ENCODE assay signal across 8 cellular contexts in genomic region chr22:20020533-20021195, GRCh38. TPM values are rescaled to one million over a fixed set of nuclear protein-coding genes. Genes with fewer than 3 reads are reported as not detected.
A peak's percentile ranks its signal among the peaks of the same experiment; 100 is the strongest.
DNase-seq lines count a peak whose midpoint lies in the region; ATAC-seq, FAIRE-seq and TF ChIP-seq lines count a peak whose summit lies in the region.

TANGO2 (plus strand) TSS chr22:20021110; CDS start chr22:20036799, 15,689 bp downstream.

- H3K36me3 ChIP-seq in astrocyte (ENCODE audit: insufficient read depth, low read length) (no peaks in the 10 kb centered on the region), hepatocyte (replicated peaks; ENCODE audit: insufficient read depth, low read depth) (no peaks in the 10 kb centered on the region)

- H3K27ac ChIP-seq in astrocyte (ENCODE audit: low read depth, low read length) (peak within 1 kb of the TSS; percentile 61), hepatocyte (peak within 1 kb of the TSS; percentile 69)

- no peak for FAIRE-seq in astrocyte (lab: Jason Lieb, UNC)

- H3K4me2 ChIP-seq in astrocyte (ENCODE audit: low read length) (peak within 1 kb of the TSS; percentile 93), hepatocyte (peak within 1 kb of the TSS; percentile 97)

- H3K4me1 ChIP-seq in astrocyte (ENCODE audit: insufficient read depth, low read length) (peaks cover 20% of the 10 kb centered on the region), hepatocyte (ENCODE audit: insufficient read depth) (peaks cover 16% of the 10 kb centered on the region)

- H3K9me2 ChIP-seq in hepatocyte (replicated peaks; ENCODE audit: insufficient read depth), result no peaks in the 10 kb centered on the region

- ATAC-seq in HG02943 (IDR thresholded peaks at IDR 0.05; ENCODE audit: low read depth, unreplicated experiment) (peak; percentile 58), GM18870 (IDR thresholded peaks at IDR 0.05; ENCODE audit: unreplicated experiment) (no peak)

- H3K27ac Mint-ChIP-seq in astrocyte (ENCODE audit: unreplicated experiment), result peak within 1 kb of the TSS; percentile 81

- H4K20me1 ChIP-seq in astrocyte (ENCODE audit: insufficient read depth, low read length) (peaks cover 38% of the 10 kb centered on the region), hepatocyte (ENCODE audit: insufficient read depth, poor library complexity, severe bottlenecking) (peaks cover 2% of the 10 kb centered on the region)

- DNase-seq in NCI-H2081 (lab: John Stamatoyannopoulos, UW), result peak; percentile 82 to 85
- DNase-seq in T-helper 9 cell, result peak; percentile 91
- peak; percentile 73 for DNase-seq in astrocyte (ENCODE audit: low read depth)
- peak; percentile 97 for DNase-seq in hepatocyte (ENCODE audit: low spot score)
- DNase-seq in retinal pigment epithelial cell (ENCODE audit: low read depth), result no peak

- TF ChIP-seq CTCF in astrocyte (IDR thresholded peaks at IDR 0.05; ENCODE audit: insufficient read depth, low read depth, low read length), result no peak
- no peak for TF ChIP-seq CTCF in hepatocyte (IDR thresholded peaks at IDR 0.05; ENCODE audit: poor library complexity)
- TF ChIP-seq CTCF in retinal pigment epithelial cell (conservative IDR thresholded peaks at IDR 0.05; ENCODE audit: low read depth, low read length), result no peak

- no peaks in the 10 kb centered on the region for H3K9me3 Mint-ChIP-seq in astrocyte (ENCODE audit: unreplicated experiment)

- H3K27me3 ChIP-seq in astrocyte (ENCODE audit: insufficient read depth, low read length) (peaks cover 7% of the 10 kb centered on the region), hepatocyte (peaks cover 26% of the 10 kb centered on the region)

- peaks cover 31% of the 10 kb centered on the region for H3K27me3 Mint-ChIP-seq in astrocyte (ENCODE audit: low read depth, unreplicated experiment)

- H3K4me3 Mint-ChIP-seq in astrocyte (ENCODE audit: unreplicated experiment), result peak within 1 kb of the TSS; percentile 91

- H3K9me3 ChIP-seq in astrocyte (ENCODE audit: insufficient read depth, low read depth, low read length) (no peaks in the 10 kb centered on the region), hepatocyte (ENCODE audit: low read depth) (no peaks in the 10 kb centered on the region)

- H2AFZ ChIP-seq in astrocyte (ENCODE audit: low read depth, low read length) (peak within 1 kb of the TSS; percentile 95), hepatocyte (peak within 1 kb of the TSS; percentile 98)

- H3K9ac ChIP-seq in astrocyte (ENCODE audit: low read length), result peak within 1 kb of the TSS; percentile 91

- TF ChIP-seq POLR2A in GM15510 (IDR thresholded peaks at IDR 0.05; ENCODE audit: borderline replicate concordance, extremely low read depth, insufficient read length), result peak; percentile 83

- H3K4me3 ChIP-seq in astrocyte (ENCODE audit: insufficient read depth, low read depth, low read length), result peak within 1 kb of the TSS; percentile 85
- H3K4me3 ChIP-seq in hepatocyte, result peak within 1 kb of the TSS; percentile 91
- H3K4me3 ChIP-seq in retinal pigment epithelial cell (ENCODE audit: low read length), result peak within 1 kb of the TSS; percentile 89

- H3K79me2 ChIP-seq in astrocyte (ENCODE audit: insufficient read depth, low read length) (peaks cover 33% of the 10 kb centered on the region), hepatocyte (peaks cover 21% of the 10 kb centered on the region)

- H3K4me1 Mint-ChIP-seq in astrocyte (ENCODE audit: low read depth, unreplicated experiment), result peaks cover 2% of the 10 kb centered on the region

- 1% methylated on average over 56 of the region's 61 CpGs for WGBS in hepatocyte (ENCODE audit: low lambda C conversion rate, missing lambda C conversion rate)

- H3K36me3 Mint-ChIP-seq in astrocyte (ENCODE audit: low read depth, unreplicated experiment), result peaks cover 2% of the 10 kb centered on the region

RNA-seq across cellular contexts. Expression of gene TANGO2, which starts in this region (rescaled TPM):
- total RNA-seq in astrocyte (28.0 TPM in 2 replicates), hepatocyte (21.4 and 26.2 TPM in 2 replicates)
- 20.8 and 24.4 TPM in 2 replicates for polyA plus RNA-seq in hepatocyte
